ENCODE assay signal across 8 cellular contexts in the genomic region with DNA sequence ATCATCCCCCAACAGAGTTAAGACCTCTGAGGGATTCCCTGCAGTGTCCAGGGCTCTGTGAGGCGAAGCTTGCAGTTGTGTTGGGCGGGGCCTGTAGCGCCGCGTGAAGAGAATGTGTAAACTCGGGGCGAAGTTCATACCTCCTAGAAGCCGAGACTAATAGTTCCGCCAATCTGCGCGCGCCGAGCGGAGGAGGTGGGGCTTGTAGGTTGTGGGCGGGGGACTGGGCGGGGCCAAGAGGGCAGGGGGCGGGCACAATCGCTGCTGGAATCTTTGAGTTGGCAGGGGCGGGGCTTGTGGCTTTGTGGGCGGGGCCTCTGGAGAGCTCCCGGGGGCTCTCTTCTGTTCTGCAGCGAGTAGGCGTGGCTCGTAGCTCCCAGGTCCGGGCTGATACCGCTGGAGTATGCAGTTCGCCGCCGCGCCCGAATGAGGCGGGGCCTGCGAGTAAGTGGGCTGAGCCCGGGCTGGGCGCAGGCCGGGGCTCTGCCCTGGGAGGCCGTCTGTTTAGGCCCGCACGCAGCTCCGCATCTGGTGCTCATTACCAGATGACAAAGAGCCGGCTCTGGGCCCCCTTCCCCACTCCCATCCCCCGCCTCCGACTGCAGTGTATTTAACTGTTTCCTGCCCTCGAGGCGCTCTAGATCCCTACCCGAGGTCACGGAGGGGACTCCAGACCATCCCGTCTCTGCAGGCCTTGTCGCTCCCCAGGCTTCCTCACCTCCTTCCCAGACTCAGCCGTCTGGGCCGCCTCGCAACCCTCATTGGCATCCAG. TPM values are rescaled to one million over a fixed set of nuclear protein-coding genes. Genes with fewer than 3 reads are reported as not detected.
DNase-seq lines count a peak whose midpoint lies in the region; ATAC-seq and FAIRE-seq lines count a peak whose summit lies in the region.

No MANE protein-coding gene starts in this region.

- no peak overlapping the region for H2BK15ac ChIP-seq in mesendoderm (replicated peaks; ENCODE audit: low read depth)

- peak overlapping the region; percentile 70 for H2BK5ac ChIP-seq in mesendoderm (ENCODE audit: low read length)

- H4K8ac ChIP-seq in mesendoderm (ENCODE audit: low read depth, low read length), result no peak overlapping the region

- no peaks in the 10 kb centered on the region for H3K79me1 ChIP-seq in mesendoderm (ENCODE audit: low read length)

- H3K23ac ChIP-seq in mesendoderm (ENCODE audit: low read length), result peak overlapping the region; percentile 24

- H3K27me3 ChIP-seq in endocrine pancreas (ENCODE audit: control insufficient read depth, insufficient read depth, low read length) (no peaks in the 10 kb centered on the region), mesendoderm (ENCODE audit: insufficient read depth, low read length, poor library complexity) (no peaks in the 10 kb centered on the region)

- H3K36me3 ChIP-seq in endocrine pancreas (ENCODE audit: control insufficient read depth, insufficient read depth, low read length) (no peaks in the 10 kb centered on the region), mesendoderm (ENCODE audit: control insufficient read depth, insufficient read depth, low read length) (no peaks in the 10 kb centered on the region)

- H3K9me3 ChIP-seq in endocrine pancreas (ENCODE audit: control insufficient read depth, low read length), result no peaks in the 10 kb centered on the region

- peak overlapping the region; percentile 1 for H3K18ac ChIP-seq in mesendoderm (ENCODE audit: low read length)

- H3K79me2 ChIP-seq in mesendoderm (ENCODE audit: control insufficient read depth, insufficient read depth, low read length), result no peaks in the 10 kb centered on the region

- H4K5ac ChIP-seq in mesendoderm (ENCODE audit: low read length), result no peak overlapping the region

- peak overlapping the region; percentile 100 for H3K4me2 ChIP-seq in mesendoderm (ENCODE audit: low read length)

- H3K27ac ChIP-seq in mesendoderm (ENCODE audit: low read depth, low read length), result peak overlapping the region; percentile 92

- no peaks in the 10 kb centered on the region for H3K4me1 ChIP-seq in endocrine pancreas (ENCODE audit: control insufficient read depth, insufficient read depth, low read length)
- peaks cover 10% of the 10 kb centered on the region for H3K4me1 ChIP-seq in mesendoderm (ENCODE audit: control insufficient read depth, low read depth, low read length)

- H3K4me3 ChIP-seq in endocrine pancreas (ENCODE audit: control insufficient read depth, insufficient read depth, low read length) (no peak overlapping the region), mesendoderm (ENCODE audit: low read length) (peak overlapping the region; percentile 65)

- FAIRE-seq in HTR-8/SVneo (lab: Jason Lieb, UNC), result no peak

- H3K9ac ChIP-seq in endocrine pancreas (ENCODE audit: control insufficient read depth, insufficient read depth, low read length) (peak overlapping the region; percentile 10), mesendoderm (ENCODE audit: low read length) (peak overlapping the region; percentile 86)

- peak overlapping the region; percentile 75 for H3K4ac ChIP-seq in mesendoderm (ENCODE audit: low read depth, low read length)

- no peak overlapping the region for H2AK5ac ChIP-seq in mesendoderm (ENCODE audit: low read length)

- ATAC-seq in GM21381 (IDR thresholded peaks at IDR 0.05; ENCODE audit: unreplicated experiment), result peak; percentile 43

- DNase-seq in COLO829 (ENCODE audit: low spot score) (peak; percentile 97), HTR-8/SVneo (ENCODE audit: insufficient read length, low spot score) (peak; percentile 99), NOMO-1 treated with dmso at 0.1 percent for 144 hours (lab: John Stamatoyannopoulos, UW; ENCODE audit: unreplicated experiment) (peak; percentile 97), mesendoderm (peak; percentile 99)
- DNase-seq in activated CD8-positive, alpha-beta memory T cell treated with anti-CD3 and anti-CD28 coated beads, Interleukin-2, amount 50 U/mL, for 1 hour (ENCODE audit: extremely low read depth), result peak; percentile 99
- DNase-seq in stimulated activated CD8-positive, alpha-beta memory T cell treated with anti-CD3 and anti-CD28 coated beads, Interleukin-12 subunit alpha, Interleukin-12 subunit beta, amount 100 ng/mL, for 24 hours (ENCODE audit: extremely low read depth), result peak; percentile 94

- H2BK120ac ChIP-seq in mesendoderm (ENCODE audit: low read depth, low read length), result peak overlapping the region; percentile 9

- WGBS in mesendoderm (ENCODE audit: extremely low coverage, insufficient coverage, low lambda C conversion rate), result no CpG with 5 or more reads among the region's 52 CpGs

- peak overlapping the region; percentile 93 for H3K56ac ChIP-seq in mesendoderm (ENCODE audit: low read length)

RNA-seq across cellular contexts. Expression of a gene that starts 4.1 kb away (rescaled TPM):
- 3.0 TPM for polyA plus RNA-seq in mesendoderm (2013, experiment 1 of 2)
- 3.4 TPM for polyA plus RNA-seq in mesendoderm (2013, experiment 2 of 2)

RNA-seq across cellular contexts. Expression of a gene that starts 21.0 kb away (rescaled TPM):
- 0.27 TPM for polyA plus RNA-seq in mesendoderm (2013, experiment 1 of 2)
- polyA plus RNA-seq in mesendoderm (2013, experiment 2 of 2), result 0.21 TPM

RNA-seq across cellular contexts. Expression of a gene that starts 23.5 kb away (rescaled TPM):
- 2.2 TPM for polyA plus RNA-seq in mesendoderm (2013, experiment 1 of 2)
- polyA plus RNA-seq in mesendoderm (2013, experiment 2 of 2), result 1.8 TPM

RNA-seq across cellular contexts. Expression of a gene that starts 23.8 kb away (rescaled TPM):
- 142 TPM for polyA plus RNA-seq in mesendoderm (2013, experiment 1 of 2)
- 138 TPM for polyA plus RNA-seq in mesendoderm (2013, experiment 2 of 2)

RNA-seq across cellular contexts. Expression of a gene that starts 32.2 kb away (rescaled TPM):
- 45.3 TPM for polyA plus RNA-seq in mesendoderm (2013, experiment 1 of 2)
- polyA plus RNA-seq in mesendoderm (2013, experiment 2 of 2), result 44.6 TPM
